29 cellular contexts compared by ENCODE assay signal in the genomic region with DNA sequence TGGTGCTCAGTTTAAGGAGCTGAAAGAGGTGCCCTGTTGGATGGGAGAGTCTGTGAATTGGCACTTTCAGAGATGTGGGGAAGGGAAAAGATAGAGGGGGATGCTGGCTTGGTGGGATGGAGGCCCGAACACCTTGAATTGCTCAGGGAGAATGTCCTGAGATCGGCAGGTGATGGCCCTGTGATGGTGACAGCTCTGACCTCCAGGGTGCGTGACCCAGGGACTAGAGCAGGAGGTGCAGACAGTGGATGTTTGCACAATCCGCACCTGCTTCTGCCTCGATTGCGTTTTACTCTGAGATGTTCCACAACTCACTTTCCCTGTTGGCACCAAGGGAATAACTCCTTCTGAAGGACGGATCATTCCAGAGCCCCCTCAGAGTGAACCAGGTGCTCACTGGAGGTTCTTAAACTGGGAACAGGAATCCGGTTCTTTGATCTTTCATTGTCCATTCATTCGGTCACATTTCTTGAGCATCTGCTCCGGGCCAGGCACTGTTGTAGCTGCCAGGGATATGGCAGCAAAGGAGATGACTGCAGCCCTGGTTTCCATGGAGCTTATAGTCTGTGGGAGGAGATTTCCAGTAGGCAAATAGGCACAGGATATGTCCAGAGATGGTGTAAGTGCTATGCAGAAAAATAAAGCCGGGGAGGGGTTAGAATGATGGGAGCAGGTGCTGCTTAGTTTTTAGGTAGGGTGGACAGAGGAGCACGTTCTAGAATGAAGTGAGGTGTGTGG.
A peak's percentile ranks its signal among the peaks of the same experiment; 100 is the strongest.
DNase-seq lines count a peak whose midpoint lies in the region; ATAC-seq, FAIRE-seq and TF ChIP-seq lines count a peak whose summit lies in the region.
"Had no signal": no experiment of that assay in that cellular context is flagged by ENCODE, and none has a peak within 500 bp of the region (broad histone marks: within the 10 kb centered on the region; RNA-seq: fewer than 3 reads in every experiment).

No MANE protein-coding gene starts in this region.

- no peak for ATAC-seq in HG03432 (IDR thresholded peaks at IDR 0.05; ENCODE audit: unreplicated experiment)
- ATAC-seq in heart right ventricle = no peak
- ATAC-seq: gastroesophageal sphincter, left colon, T-cell had no signal

- CTCF ChIA-PET in H1 (lab: Charles Lee; ENCODE audit: partially characterized antibody) = interaction anchor here (0.7 to 1.9 kb wide), 10 partner anchors 13 to 162 kb away, joined by 3 to 11 read pairs (median 4); no protein-coding TSS in a partner anchor

- FAIRE-seq in H1 (lab: Jason Lieb, UNC) = no peak
- FAIRE-seq: RCC 7860 had no signal

- no peak overlapping the region for H2AK5ac ChIP-seq in H1 (ENCODE audit: low read depth, low read length)

- H3K4me2 ChIP-seq in BLaER1 = peak overlapping the region; percentile 97; the same call in 1 of the 2 replicates
- no peak overlapping the region for H3K4me2 ChIP-seq in H1 (ENCODE audit: insufficient read depth in 1 of 2, low read depth in 2 of 2, low read length in 2 of 2)

- no peak overlapping the region for H3K18ac ChIP-seq in H1 (ENCODE audit: extremely low read depth, low read length)

- no peaks in the 10 kb centered on the region for H3K27me3 Mint-ChIP-seq in osteocyte (ENCODE audit: unreplicated experiment)

- H3K4me1 Mint-ChIP-seq in osteocyte (ENCODE audit: unreplicated experiment) = peaks cover 61% of the 10 kb centered on the region

- H3K36me3 Mint-ChIP-seq in osteocyte (ENCODE audit: unreplicated experiment) = peaks cover 4% of the 10 kb centered on the region
- H3K36me3 Mint-ChIP-seq: T-cell had no signal

- H3K9me3 ChIP-seq in BLaER1 = no peaks in the 10 kb centered on the region
- H3K9me3 ChIP-seq in H1 (ENCODE audit: insufficient read depth in 2 of 2, low read depth in 1 of 2, low read length in 1 of 2) = no peaks in the 10 kb centered on the region
- no peaks in the 10 kb centered on the region for H3K9me3 ChIP-seq in heart right ventricle
- H3K9me3 ChIP-seq: BLaER1 treated with 17β-estradiol and CSF1 and Interleukin-3, amounts not matched to agents 10 nM and 100 nM; gastroesophageal sphincter; tibial nerve had no signal

- no peak for TF ChIP-seq RAD21 in H1 (IDR thresholded peaks at IDR 0.05 in 1 of 2, conservative IDR thresholded peaks at IDR 0.05 in 1 of 2; ENCODE audit: low read depth in 2 of 2, low read length in 2 of 2)

- no peak for TF ChIP-seq EP300 in H1 (IDR thresholded peaks at IDR 0.05; ENCODE audit: borderline replicate concordance in 1 of 2, low read depth in 2 of 2, low read length in 2 of 2)

- H3K36me3 ChIP-seq in BLaER1 (no peaks in the 10 kb centered on the region), H1 (ENCODE audit: control insufficient read depth in 2 of 4, insufficient read depth in 4 of 4, low read length in 3 of 4) (no peaks in the 10 kb centered on the region), heart right ventricle (no peaks in the 10 kb centered on the region)
- H3K36me3 ChIP-seq: BLaER1 treated with 17β-estradiol and CSF1 and Interleukin-3, amounts not matched to agents 10 nM and 100 nM; cardiac muscle cell; gastroesophageal sphincter; tibial nerve had no signal

- no peak overlapping the region for H4K91ac ChIP-seq in H1 (replicated peaks; ENCODE audit: insufficient read length, low read length)

- POLR2A ChIA-PET in H1 (lab: Charles Lee; ENCODE audit: partially characterized antibody) = no interaction called here

- H2BK20ac ChIP-seq in H1 (ENCODE audit: low read length) = no peak overlapping the region

- WGBS in H1 (ENCODE audit: extremely low coverage in 1 of 2, insufficient coverage in 1 of 2, insufficient read length in 1 of 2, insufficient replicate concordance in 2 of 2, low coverage in 1 of 2, low lambda C conversion rate in 2 of 2, missing lambda C conversion rate in 1 of 2), 2 experiments = 91% methylated on average over 11 of the region's 12 CpGs; no CpG with 5 or more reads in 1 of the 2 experiments
- WGBS in heart right ventricle, 2 donors = 87% methylated on average over 12 of the region's 12 CpGs

- H4K20me1 ChIP-seq in BLaER1 (peaks cover 75% of the 10 kb centered on the region), H1 (replicated peaks in 1 of 2; ENCODE audit: control insufficient read depth in 1 of 2, insufficient read depth in 2 of 2, low read length in 2 of 2) (peaks cover 8 to 14% of the 10 kb centered on the region in 2 experiments)

- no peak overlapping the region for H2BK120ac ChIP-seq in H1 (replicated peaks; ENCODE audit: low read depth, low read length)

- H2BK15ac ChIP-seq in H1 (ENCODE audit: low read length) = 0 out of 2 replicates have a peak overlapping the region, but pooled peaks have one; percentile 61

- H2AFZ ChIP-seq in H1 (ENCODE audit: low read length) = no peak overlapping the region

- peaks cover 3% of the 10 kb centered on the region; the same call in 1 of the 2 replicates for H3K23me2 ChIP-seq in H1 (ENCODE audit: low read depth, low read length)

- H3K4me1 ChIP-seq in BLaER1 (peaks cover 85% of the 10 kb centered on the region), H1 (replicated peaks in 1 of 4; ENCODE audit: control insufficient read depth in 3 of 4, insufficient read depth in 4 of 4, low read length in 3 of 4) (peaks cover 3 to 7% (median 3%) of the 10 kb centered on the region in 4 experiments; a peak in 6 of 7 replicates), heart right ventricle (peaks cover 8 to 47% (median 22%) of the 10 kb centered on the region in 9 donors)

- H4K8ac ChIP-seq in H1 (ENCODE audit: extremely low read depth, insufficient read depth, low read length) = no peak overlapping the region

- H3K9ac ChIP-seq in BLaER1 (no peak overlapping the region), H1 (replicated peaks in 1 of 4; ENCODE audit: extremely low read depth in 1 of 4, low read depth in 3 of 4, low read length in 3 of 4) (no peak overlapping the region; a peak in 1 of 7 replicates)

- no peak overlapping the region for H3K4ac ChIP-seq in H1 (replicated peaks; ENCODE audit: insufficient read length, low read depth, low read length)

- H2BK12ac ChIP-seq in H1 (ENCODE audit: low read depth, low read length) = no peak overlapping the region

- DNase-seq in NCI-H446 treated with DMSO at 0.1 percent for 48 hours (lab: John Stamatoyannopoulos, UW) (peak; percentile 24), H1 (ENCODE audit: low read depth in 1 of 2, low spot score in 2 of 2) (no peak), osteocyte (ENCODE audit: extremely low spot score, unreplicated experiment) (no peak), NCI-H2227 (lab: John Stamatoyannopoulos, UW; ENCODE audit: unreplicated experiment) (no peak), SIG-M5 (lab: John Stamatoyannopoulos, UW) (no peak), heart right ventricle (no peak)
- DNase-seq: activated CD4-positive, alpha-beta T cell treated with anti-CD3 and anti-CD28 coated beads, Interleukin-2, amount 50 U/mL, for 48 hours; activated CD4-positive, CD25-positive, alpha-beta regulatory T cell; activated CD8-positive, alpha-beta memory T cell treated with anti-CD3 and anti-CD28 coated beads, Interleukin-2, amount 50 U/mL, for 4 hours; activated naive CD4-positive, alpha-beta T cell treated with anti-CD3 and anti-CD28 coated beads, Interleukin-2, amount 50 U/mL, for 16 hours; amniotic stem cell; DMS79 treated with DMSO at 0.1 percent for 48 hours; HCEC 1CT; hippocampal formation; left colon; NCI-H2171; NCI-H774; nucleus accumbens; stimulated activated CD4-positive, alpha-beta T cell treated with anti-CD3 and anti-CD28 coated beads, Interleukin-1b, Interleukin-23, amount 100 ng/mL, for 48 hours; T-cell had no signal

- no peaks in the 10 kb centered on the region for H3K9me3 Mint-ChIP-seq in osteocyte (ENCODE audit: unreplicated experiment)
- H3K9me3 Mint-ChIP-seq: dendritic cell treated with granulocyte-macrophage colony-stimulating factor and Interleukin-4, amounts not matched to agents 40 ng/mL and 50 ng/mL, for 4 days; T-cell had no signal

- H4K5ac ChIP-seq in H1 (ENCODE audit: insufficient read length, low read depth, low read length) = no peak overlapping the region

- TF ChIP-seq POLR2A in H1 (IDR thresholded peaks at IDR 0.05; ENCODE audit: control extremely low read depth in 1 of 2, low read depth in 2 of 2, low read length in 2 of 2) = no peak

- no peak overlapping the region for H3K56ac ChIP-seq in H1 (replicated peaks; ENCODE audit: insufficient read length, low read depth, low read length)

- intact Hi-C loops in heart right ventricle (cut with DNase I) = loop anchor here in 3 of 10 donors (5.0 kb wide), 2 partner anchors 95 to 100 kb away; no protein-coding TSS in a partner anchor

- peak overlapping the region; percentile 79 for H3K27ac Mint-ChIP-seq in osteocyte (ENCODE audit: unreplicated experiment)
- H3K27ac Mint-ChIP-seq: dendritic cell treated with granulocyte-macrophage colony-stimulating factor and Interleukin-4, amounts not matched to agents 40 ng/mL and 50 ng/mL, for 4 days; T-cell had no signal

- H3K27ac ChIP-seq in BLaER1 (no peak overlapping the region), H1 (ENCODE audit: low read depth, low read length) (no peak overlapping the region), heart right ventricle (no peak overlapping the region)
- H3K27ac ChIP-seq: BLaER1 treated with 17β-estradiol and CSF1 and Interleukin-3, amounts not matched to agents 10 nM and 100 nM; cardiac muscle cell; gastroesophageal sphincter; skin epidermis; tibial nerve had no signal

- no peak for TF ChIP-seq CTCF in H1 (IDR thresholded peaks at IDR 0.05; ENCODE audit: control extremely low read depth in 1 of 3, insufficient read depth in 1 of 3, low read depth in 1 of 3, low read length in 3 of 3)
- no peak for TF ChIP-seq CTCF in osteocyte (IDR thresholded peaks at IDR 0.05)
- no peak for TF ChIP-seq CTCF in heart right ventricle (IDR thresholded peaks at IDR 0.05)

- H3K4me3 Mint-ChIP-seq in osteocyte (ENCODE audit: unreplicated experiment) = peak overlapping the region; percentile 93
- H3K4me3 Mint-ChIP-seq: dendritic cell treated with granulocyte-macrophage colony-stimulating factor and Interleukin-4, amounts not matched to agents 40 ng/mL and 50 ng/mL, for 4 days had no signal

- no peak overlapping the region for H3K14ac ChIP-seq in H1 (ENCODE audit: insufficient read length)

- H3K27me3 ChIP-seq in BLaER1 (0 out of 2 replicates have a peak, but pooled peaks cover 4% of the 10 kb centered on the region), H1 (replicated peaks in 1 of 4; ENCODE audit: control insufficient read depth in 3 of 4, extremely low read depth in 1 of 4, insufficient read depth in 3 of 4, low read length in 3 of 4) (peaks cover 9 to 36% (median 27%) of the 10 kb centered on the region in 4 experiments), heart right ventricle (peaks cover 0 to 42% (median 7%) of the 10 kb centered on the region in 7 donors)
- H3K27me3 ChIP-seq: cardiac muscle cell, gastroesophageal sphincter had no signal

- H3K4me3 ChIP-seq in BLaER1 (no peak overlapping the region), H1 (ENCODE audit: extremely low read depth in 1 of 4, insufficient read depth in 2 of 4, low read depth in 3 of 4, low read length in 4 of 4) (no peak overlapping the region), heart right ventricle (no peak overlapping the region)
- H3K4me3 ChIP-seq: BLaER1 treated with 17β-estradiol and CSF1 and Interleukin-3, amounts not matched to agents 10 nM and 100 nM; cardiac muscle cell; gastroesophageal sphincter; skin epidermis; tibial nerve had no signal

- H3K23ac ChIP-seq in H1 (ENCODE audit: insufficient read length) = no peak overlapping the region

- no peak overlapping the region for H2BK5ac ChIP-seq in H1 (ENCODE audit: low read depth, low read length)

- H3K79me1 ChIP-seq in H1 (ENCODE audit: low read depth, low read length) = no peaks in the 10 kb centered on the region

- H3K79me2 ChIP-seq in H1 (ENCODE audit: control insufficient read depth in 1 of 2, insufficient read depth in 2 of 2, low read length in 2 of 2) = no peaks in the 10 kb centered on the region; a peak in 1 of 4 replicates
